In the genomic region with DNA sequence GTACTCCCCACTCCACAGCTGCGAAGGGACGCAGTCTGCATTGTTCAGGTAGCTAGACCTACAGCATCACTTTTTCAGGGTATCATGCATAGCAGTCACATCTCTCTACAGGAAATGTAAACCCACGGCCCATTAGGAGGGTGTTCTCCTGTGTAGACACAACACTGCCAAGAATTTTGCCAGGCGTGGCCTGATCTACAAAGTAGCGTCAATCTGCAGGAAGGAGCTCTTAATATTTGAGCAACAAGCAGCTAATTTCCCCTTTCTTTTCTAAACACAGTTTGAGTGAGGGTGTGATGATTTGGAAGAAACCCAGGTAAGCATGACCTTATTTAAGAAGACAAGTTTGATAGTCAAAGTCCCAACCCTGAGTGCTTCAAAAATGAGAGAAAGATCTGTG, we compare ENCODE assay signal across 18 cellular contexts.
"Had no signal": no experiment of that assay in that cellular context is flagged by ENCODE, and none has a peak within 500 bp of the region (broad histone marks: within the 10 kb centered on the region; RNA-seq: fewer than 3 reads in every experiment).

No MANE protein-coding gene starts in this region.

- DNase-seq: dermis blood vessel endothelial cell; esophagus squamous epithelium; foreskin fibroblast; kidney; left cardiac atrium; left ventricle myocardium superior; naive thymus-derived CD8-positive, alpha-beta T cell; nucleus accumbens; ovary; sigmoid colon; stimulated activated CD4-positive, alpha-beta T cell treated with anti-CD3 and anti-CD28 coated beads, Interleukin-12 subunit alpha, Interleukin-12 subunit beta, amount 100 ng/mL, for 4 hours; stimulated activated naive CD8-positive, alpha-beta T cell treated with anti-CD3 and anti-CD28 coated beads, Interleukin-15, Interleukin-2, amounts not matched to agents 100 U/mL and 50 U/mL, for 24 hours; thyroid gland had no signal

- H3K27ac Mint-ChIP-seq: type B pancreatic cell had no signal

- H3K27me3 Mint-ChIP-seq: type B pancreatic cell had no signal

- FAIRE-seq: colon, kidney, urothelium cell line had no signal

- H3K36me3 Mint-ChIP-seq: type B pancreatic cell had no signal

- H3K4me3 Mint-ChIP-seq: neural crest cell, type B pancreatic cell had no signal

- H3K9me3 Mint-ChIP-seq: neural crest cell, type B pancreatic cell had no signal

- ATAC-seq: gastroesophageal sphincter; left cardiac atrium; naive thymus-derived CD8-positive, alpha-beta T cell; stimulated activated naive CD8-positive, alpha-beta T cell treated with anti-CD3 and anti-CD28 coated beads, Interleukin-15, Interleukin-2, amounts not matched to agents 100 U/mL and 50 U/mL, for 24 hours had no signal

- H3K4me1 Mint-ChIP-seq: neural crest cell had no signal
